Comparison of ENCODE assay signal across 21 cellular contexts in the genomic region with DNA sequence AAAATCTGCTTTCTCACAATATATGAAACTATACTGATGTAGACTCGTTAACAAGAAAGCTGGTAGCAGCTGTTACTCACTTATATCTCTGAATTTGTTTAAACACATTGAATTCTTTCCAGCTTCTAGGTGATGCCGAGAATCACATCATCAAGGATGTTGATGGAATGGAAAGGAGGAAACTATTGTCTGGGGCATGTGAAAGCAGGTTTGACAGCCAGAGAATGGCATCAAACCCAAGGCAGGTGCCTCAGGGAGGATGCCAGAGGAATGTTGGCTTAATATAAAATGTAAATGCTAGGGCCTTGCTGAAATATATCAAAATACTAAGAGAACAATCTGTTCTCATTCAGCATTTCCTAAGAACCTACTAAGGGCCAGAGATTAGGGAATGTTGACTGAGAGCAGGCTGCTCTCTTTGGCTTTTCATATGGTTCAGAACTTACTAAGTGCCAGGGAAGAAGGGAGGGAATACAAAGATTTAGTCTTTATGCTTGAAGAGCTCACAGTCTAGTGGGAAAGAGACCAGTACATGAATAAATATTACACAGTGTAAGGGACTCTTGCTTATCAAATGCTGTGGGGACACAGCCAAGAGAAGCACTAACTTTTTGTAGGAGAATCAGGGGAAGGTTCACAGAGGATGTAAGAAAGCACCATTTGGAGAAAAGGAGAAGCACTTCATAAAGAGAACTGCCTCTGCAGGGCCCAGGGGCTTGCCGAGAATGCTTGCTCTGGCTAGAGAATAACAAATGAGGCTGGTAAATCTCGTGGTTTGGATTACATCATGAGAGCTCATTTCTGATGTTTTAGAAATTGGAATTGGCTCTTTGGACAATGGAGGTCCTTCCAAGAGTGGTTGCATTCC. TPM values are rescaled to one million over a fixed set of nuclear protein-coding genes. Genes with fewer than 3 reads are reported as not detected.
DNase-seq lines count a peak whose midpoint lies in the region; ATAC-seq and TF ChIP-seq lines count a peak whose summit lies in the region.
"Had no signal": no experiment of that assay in that cellular context is flagged by ENCODE, and none has a peak within 500 bp of the region (broad histone marks: within the 10 kb centered on the region; RNA-seq: fewer than 3 reads in every experiment).

No MANE protein-coding gene starts in this region.

- peak in 6 of 8 donors; percentile 21 to 79 (median 51) for ATAC-seq in heart right ventricle
- ATAC-seq in gastrocnemius medialis = peak in 1 of 2 donors; percentile 70
- no peak for ATAC-seq in HG03442 (IDR thresholded peaks at IDR 0.05; ENCODE audit: unreplicated experiment)
- no peak for ATAC-seq in HG03469 (IDR thresholded peaks at IDR 0.05; ENCODE audit: unreplicated experiment)

- no peak overlapping the region for H3K27ac Mint-ChIP-seq in Caco-2 (ENCODE audit: unreplicated experiment)
- H3K27ac Mint-ChIP-seq: activated naive CD8-positive, alpha-beta T cell; dendritic cell treated with granulocyte-macrophage colony-stimulating factor and Interleukin-4, amounts not matched to agents 40 ng/mL and 50 ng/mL, for 4 days; T-helper 2 cell treated with Interferon-gamma antibody and Interleukin-4, amounts not matched to agents 5 μg/mL and 100 μg/mL, for 36 hours had no signal

- no peaks in the 10 kb centered on the region for H3K9me3 Mint-ChIP-seq in Caco-2 (ENCODE audit: unreplicated experiment)
- H3K9me3 Mint-ChIP-seq: dendritic cell treated with granulocyte-macrophage colony-stimulating factor and Interleukin-4, amounts not matched to agents 40 ng/mL and 50 ng/mL, for 4 days; T-helper 2 cell treated with Interferon-gamma antibody and Interleukin-4, amounts not matched to agents 5 μg/mL and 100 μg/mL, for 36 hours had no signal

- no peak for TF ChIP-seq CTCF in HEK293 (tag by site-specific recombination; IDR thresholded peaks at IDR 0.05)
- TF ChIP-seq CTCF in astrocyte of the spinal cord (IDR thresholded peaks at IDR 0.05; ENCODE audit: low read depth, low read length) = no peak
- no peak for TF ChIP-seq CTCF in heart right ventricle (IDR thresholded peaks at IDR 0.05)
- TF ChIP-seq CTCF in gastrocnemius medialis (IDR thresholded peaks at IDR 0.05 in 4 of 5, conservative IDR thresholded peaks at IDR 0.05 in 1 of 5) = no peak
- no peak for TF ChIP-seq CTCF in Caco-2 (IDR thresholded peaks at IDR 0.05; ENCODE audit: insufficient read depth in 1 of 2, low read depth in 1 of 2, low read length in 1 of 2, severe bottlenecking in 1 of 2, unreplicated experiment in 1 of 2)

- H3K4me1 Mint-ChIP-seq in Caco-2 (ENCODE audit: low read depth, unreplicated experiment) = no peaks in the 10 kb centered on the region

- TF ChIP-seq POLR2A in gastrocnemius medialis (IDR thresholded peaks at IDR 0.05) = no peak

- CTCF ChIA-PET in HEK293 (lab: Yijun Ruan, JAX) = interaction anchor here (0.5 to 1.0 kb wide), 3 partner anchors 13 to 1042 kb away, joined by 3 read pairs; no protein-coding TSS in a partner anchor
- CTCF ChIA-PET in Caco-2 (lab: Charles Lee) = no interaction called here

- peaks cover 11% of the 10 kb centered on the region for H3K27me3 Mint-ChIP-seq in Caco-2 (ENCODE audit: insufficient read depth, unreplicated experiment)

- H3K27ac ChIP-seq in HEK293 (ENCODE audit: extremely low read depth, low read depth, low read length) (no peak overlapping the region), heart right ventricle (peak overlapping the region in 5 of 10 donors; percentile 10 to 52 (median 32)), gastrocnemius medialis (peak overlapping the region; percentile 36 to 62 (median 48))
- H3K27ac ChIP-seq: RWPE1 had no signal

- H3K36me3 Mint-ChIP-seq in Caco-2 (ENCODE audit: insufficient read depth, unreplicated experiment) = no peaks in the 10 kb centered on the region
- H3K36me3 Mint-ChIP-seq: activated naive CD8-positive, alpha-beta T cell had no signal

- DNase-seq in astrocyte of the spinal cord (ENCODE audit: low read depth, low spot score) = peak; percentile 75
- no peak for DNase-seq in heart right ventricle
- DNase-seq in gastrocnemius medialis = no peak
- no peak for DNase-seq in activated naive CD4-positive, alpha-beta T cell treated with anti-CD3 and anti-CD28 coated beads, Interleukin-2, amount 50 U/mL, for 16 hours
- no peak for DNase-seq in Caco-2
- DNase-seq: activated CD4-positive, alpha-beta T cell treated with anti-CD3 and anti-CD28 coated beads for 48 hours; activated T-cell treated with anti-CD3 and anti-CD28 coated beads, Interleukin-2, amount 50 U/mL, for 1 hour; esophagus squamous epithelium; MM.1S; NCI-H2029; NCI-H774; stimulated activated CD4-positive, alpha-beta T cell treated with anti-CD3 and anti-CD28 coated beads, Interleukin-2, amount 100 ng/mL, for 48 hours; upper lobe of left lung had no signal

- intact Hi-C loops in heart right ventricle (cut with DNase I) = no loop called here
- intact Hi-C loops in gastrocnemius medialis (cut with DNase I; ENCODE audit: low total_unique reads) = no loop called here
- intact Hi-C loops in Caco-2 (cut with micrococcal nuclease; ENCODE audit: unreplicated experiment) = no loop called here

- H3K36me3 ChIP-seq in HEK293 (ENCODE audit: control insufficient read depth in 2 of 2, insufficient read depth in 1 of 2, low read length in 2 of 2) (peaks cover 0 to 73% of the 10 kb centered on the region in 2 experiments; a peak in 1 of 3 replicates), heart right ventricle (no peaks in the 10 kb centered on the region), gastrocnemius medialis (no peaks in the 10 kb centered on the region), Caco-2 (ENCODE audit: control insufficient read depth, insufficient read depth, low read length) (no peaks in the 10 kb centered on the region)
- H3K36me3 ChIP-seq: esophagus squamous epithelium, upper lobe of left lung had no signal

- H3K9me3 ChIP-seq in HEK293 (ENCODE audit: control insufficient read depth, insufficient read depth, low read depth, low read length) = no peaks in the 10 kb centered on the region
- no peaks in the 10 kb centered on the region for H3K9me3 ChIP-seq in heart right ventricle
- H3K9me3 ChIP-seq in gastrocnemius medialis = no peaks in the 10 kb centered on the region
- H3K9me3 ChIP-seq in Caco-2 = no peaks in the 10 kb centered on the region
- H3K9me3 ChIP-seq: esophagus squamous epithelium, upper lobe of left lung had no signal

- WGBS in heart right ventricle, 2 donors = 56 to 64% methylated on average over 4 of the region's 4 CpGs

- POLR2A ChIA-PET in HEK293 (lab: Yijun Ruan, JAX) = interaction anchor here (3.7 kb wide), 1 partner anchor 14 kb away, joined by 26 read pairs; a partner anchor contains a TSS
- POLR2A ChIA-PET in Caco-2 (lab: Charles Lee) = no interaction called here

- H3K4me1 ChIP-seq in HEK293 (ENCODE audit: control insufficient read depth, insufficient read depth, low read length) (no peaks in the 10 kb centered on the region), heart right ventricle (no peaks in the 10 kb centered on the region), gastrocnemius medialis (no peaks in the 10 kb centered on the region), Caco-2 (no peaks in the 10 kb centered on the region)
- H3K4me1 ChIP-seq: upper lobe of left lung had no signal

- H3K4me3 ChIP-seq in HEK293 (ENCODE audit: low read depth, low read length) = no peak overlapping the region
- no peak overlapping the region for H3K4me3 ChIP-seq in astrocyte of the spinal cord (ENCODE audit: low read depth, low read length)
- no peak overlapping the region for H3K4me3 ChIP-seq in heart right ventricle
- no peak overlapping the region for H3K4me3 ChIP-seq in gastrocnemius medialis
- H3K4me3 ChIP-seq in Caco-2 (ENCODE audit: low read depth, low read length) = no peak overlapping the region
- H3K4me3 ChIP-seq: esophagus squamous epithelium, lung, upper lobe of left lung had no signal

- in situ Hi-C loops in astrocyte of the spinal cord (cut with HindIII; ENCODE audit: low sequenced_read_pairs) (no loop called here), gastrocnemius medialis (cut with MboI; ENCODE audit: low sequenced_read_pairs in 4 of 4) (no loop called here)

- H3K27me3 ChIP-seq in heart right ventricle = no peaks in the 10 kb centered on the region
- H3K27me3 ChIP-seq in gastrocnemius medialis = no peaks in the 10 kb centered on the region
- H3K27me3 ChIP-seq in Caco-2 (replicated peaks; ENCODE audit: control insufficient read depth, insufficient read depth, low read length) = no peaks in the 10 kb centered on the region
- H3K27me3 ChIP-seq: esophagus squamous epithelium, upper lobe of left lung had no signal

- H3K4me3 Mint-ChIP-seq in Caco-2 (ENCODE audit: unreplicated experiment) = no peak overlapping the region
- H3K4me3 Mint-ChIP-seq: activated naive CD8-positive, alpha-beta T cell; dendritic cell treated with granulocyte-macrophage colony-stimulating factor and Interleukin-4, amounts not matched to agents 40 ng/mL and 50 ng/mL, for 4 days; T-helper 2 cell treated with Interferon-gamma antibody and Interleukin-4, amounts not matched to agents 5 μg/mL and 100 μg/mL, for 36 hours had no signal

- BruUV-seq in Caco-2 (replicated peaks; lab: Mats Ljungman, UMichigan) = no TSS peak

TF ChIP-seq in HEK293, 187 proteins besides CTCF, POLR2A, EP300 and RAD21 (continues in another document):
- TF ChIP-seq, protein P1, sequence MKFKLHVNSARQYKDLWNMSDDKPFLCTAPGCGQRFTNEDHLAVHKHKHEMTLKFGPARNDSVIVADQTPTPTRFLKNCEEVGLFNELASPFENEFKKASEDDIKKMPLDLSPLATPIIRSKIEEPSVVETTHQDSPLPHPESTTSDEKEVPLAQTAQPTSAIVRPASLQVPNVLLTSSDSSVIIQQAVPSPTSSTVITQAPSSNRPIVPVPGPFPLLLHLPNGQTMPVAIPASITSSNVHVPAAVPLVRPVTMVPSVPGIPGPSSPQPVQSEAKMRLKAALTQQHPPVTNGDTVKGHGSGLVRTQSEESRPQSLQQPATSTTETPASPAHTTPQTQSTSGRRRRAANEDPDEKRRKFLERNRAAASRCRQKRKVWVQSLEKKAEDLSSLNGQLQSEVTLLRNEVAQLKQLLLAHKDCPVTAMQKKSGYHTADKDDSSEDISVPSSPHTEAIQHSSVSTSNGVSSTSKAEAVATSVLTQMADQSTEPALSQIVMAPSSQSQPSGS (tag by site-specific recombination; IDR thresholded peaks at IDR 0.05; ENCODE audit: low read depth) = 0 out of 2 replicates have a peak, but pooled peaks have one; percentile 37
- TF ChIP-seq IKZF3 (tag by site-specific recombination; IDR thresholded peaks at IDR 0.05) (0 out of 2 replicates have a peak, but pooled peaks have one; percentile 20), ZBTB17 (tag by site-specific recombination; IDR thresholded peaks at IDR 0.05) (peak; percentile 48), ZNF10 (tag by site-specific recombination; IDR thresholded peaks at IDR 0.05) (peak; percentile 73; the same call in 1 of the 2 replicates), ZNF112 (tag by site-specific recombination; IDR thresholded peaks at IDR 0.05) (no peak), ZNF391 (tag by site-specific recombination; IDR thresholded peaks at IDR 0.05; ENCODE audit: borderline replicate concordance, low read depth) (no peak), ZNF366 (tag by site-specific recombination; conservative IDR thresholded peaks at IDR 0.05) (peak; percentile 62)

RNA-seq across cellular contexts. Expression of a gene that starts 14.7 kb away (rescaled TPM):
- total RNA-seq in heart right ventricle (10 to 100 TPM in 1 of 10 donors, 1 to 10 TPM in 9; 4.2 to 11.9 (median 5.9) TPM), gastrocnemius medialis (1 to 10 TPM; 3.3 to 9.8 (median 4.8) TPM), Caco-2 (2022) (0.68 and 0.72 TPM in 2 replicates)
- 1 to 10 TPM; 1.1 to 2.9 TPM for polyA plus RNA-seq in heart right ventricle

Comparison
In these comparisons a context has a peak if more than half of its experiments do, and no peak if none do; other contexts are left out.
1. ATAC-seq: peak in heart right ventricle (6 of 8); none in HG03442 (single experiment) and HG03469 (single experiment).